Comparison of ENCODE assay signal across 29 cellular contexts in the genomic region with DNA sequence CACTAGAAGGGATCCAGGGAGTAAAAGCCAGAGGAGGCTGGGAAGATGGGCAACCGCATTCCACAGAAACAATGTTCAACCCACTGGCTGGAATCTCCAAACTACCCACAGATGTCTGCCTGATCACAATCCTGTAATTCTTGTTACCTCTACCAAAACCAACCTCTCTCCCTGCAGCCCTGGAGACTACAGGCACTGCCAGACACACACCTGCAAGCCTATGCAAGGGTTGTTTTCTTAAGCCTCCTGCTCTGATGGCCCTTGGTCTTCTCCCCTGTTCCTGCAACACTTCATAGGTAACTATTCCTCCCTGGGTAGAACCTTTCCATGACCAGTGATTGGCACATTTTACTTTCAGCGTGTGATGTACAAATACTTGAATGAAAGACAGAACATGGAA. TPM values are rescaled to one million over a fixed set of nuclear protein-coding genes. Genes with fewer than 3 reads are reported as not detected.
"Had no signal": no experiment of that assay in that cellular context is flagged by ENCODE, and none has a peak within 500 bp of the region (broad histone marks: within the 10 kb centered on the region; RNA-seq: fewer than 3 reads in every experiment).

No MANE protein-coding gene starts in this region.

- H3K36me3 ChIP-seq: Peyer's patch, SJSA1 had no signal

- ATAC-seq: activated CD4-positive, alpha-beta T cell treated with anti-CD3 and anti-CD28 coated beads for 36 hours; activated CD4-positive, CD25-positive, alpha-beta regulatory T cell treated with anti-CD3 and anti-CD28 coated beads, Interleukin-2, amount 50 U/mL, for 24 hours; activated CD8-positive, alpha-beta T cell treated with anti-CD3 and anti-CD28 coated beads, Interleukin-2, amount 10 ng/mL, durations not matched to agents 7 days and 5 days had no signal

- H3K27ac Mint-ChIP-seq: activated CD4-positive, alpha-beta T cell treated with anti-CD3 and anti-CD28 coated beads for 36 hours; activated CD4-positive, alpha-beta T cell treated with anti-CD3 and anti-CD28 coated beads, Interleukin-2, amount 10 ng/mL, durations not matched to agents 7 days and 5 days; activated CD8-positive, alpha-beta T cell treated with anti-CD3 and anti-CD28 coated beads, Interleukin-2, amount 10 ng/mL, durations not matched to agents 7 days and 5 days; activated naive CD4-positive, alpha-beta T cell treated with anti-CD3 and anti-CD28 coated beads, Interleukin-2, amount 50 U/mL, for 24 hours; activated naive CD8-positive, alpha-beta T cell treated with anti-CD3 and anti-CD28 coated beads, Interleukin-2, amount 10 ng/mL, durations not matched to agents 7 days and 5 days; activated T-cell treated with anti-CD3 and anti-CD28 coated beads, Interleukin-2, amount 50 U/mL, for 24 hours; activated T-helper 2 cell treated with anti-CD3 and anti-CD28 coated beads, Interferon-gamma antibody, Interleukin-2, Interleukin-4, amounts not matched to agents 10 μg/mL and 5 μg/mL and 100 μg/mL, durations not matched to agents 14 hours and 24 hours and 36 hours; brain; T-helper 1 cell treated with Interleukin-12 subunit alpha and Interleukin-12 subunit beta and Interleukin-4 antibody, amounts not matched to agents 30 μg/mL and 1 μg/mL, for 36 hours; T-helper 2 cell treated with Interferon-gamma antibody and Interleukin-4, amounts not matched to agents 5 μg/mL and 100 μg/mL, for 36 hours had no signal

- H3K4me1 ChIP-seq: Peyer's patch, SJSA1 had no signal

- H3K4me2 ChIP-seq: SK-N-SH had no signal

- H3K9me3 Mint-ChIP-seq: activated CD4-positive, alpha-beta T cell treated with anti-CD3 and anti-CD28 coated beads, Interleukin-2, amount 10 ng/mL, durations not matched to agents 7 days and 5 days; activated T-helper 2 cell treated with anti-CD3 and anti-CD28 coated beads, Interferon-gamma antibody, Interleukin-2, Interleukin-4, amounts not matched to agents 10 μg/mL and 5 μg/mL and 100 μg/mL, durations not matched to agents 14 hours and 24 hours and 36 hours; T-helper 1 cell treated with Interleukin-12 subunit alpha and Interleukin-12 subunit beta and Interleukin-4 antibody, amounts not matched to agents 30 μg/mL and 1 μg/mL, for 36 hours had no signal

- H3K4me3 Mint-ChIP-seq: activated CD4-positive, alpha-beta T cell treated with anti-CD3 and anti-CD28 coated beads for 36 hours; activated CD4-positive, alpha-beta T cell treated with anti-CD3 and anti-CD28 coated beads, Interleukin-2, amount 10 ng/mL, durations not matched to agents 7 days and 5 days; activated CD8-positive, alpha-beta T cell treated with anti-CD3 and anti-CD28 coated beads, Interleukin-2, amount 10 ng/mL, durations not matched to agents 7 days and 5 days; activated naive CD4-positive, alpha-beta T cell treated with anti-CD3 and anti-CD28 coated beads, Interleukin-2, amount 50 U/mL, for 24 hours; activated naive CD8-positive, alpha-beta T cell treated with anti-CD3 and anti-CD28 coated beads, Interleukin-2, amount 10 ng/mL, durations not matched to agents 7 days and 5 days; activated T-cell treated with anti-CD3 and anti-CD28 coated beads, Interleukin-2, amount 50 U/mL, for 24 hours; brain; T-helper 1 cell treated with Interleukin-12 subunit alpha and Interleukin-12 subunit beta and Interleukin-4 antibody, amounts not matched to agents 30 μg/mL and 1 μg/mL, for 36 hours; T-helper 2 cell treated with Interferon-gamma antibody and Interleukin-4, amounts not matched to agents 5 μg/mL and 100 μg/mL, for 36 hours had no signal

- H3K36me3 Mint-ChIP-seq: activated naive CD4-positive, alpha-beta T cell treated with anti-CD3 and anti-CD28 coated beads, Interleukin-2, amount 50 U/mL, for 24 hours; activated naive CD8-positive, alpha-beta T cell treated with anti-CD3 and anti-CD28 coated beads, Interleukin-2, amount 10 ng/mL, durations not matched to agents 7 days and 5 days had no signal

- H3K9ac ChIP-seq: SK-N-SH had no signal

- H3K9me2 ChIP-seq: SK-N-SH had no signal

- H3K4me3 ChIP-seq: Peyer's patch, SJSA1 had no signal

- DNase-seq: activated CD4-positive, alpha-beta T cell treated with anti-CD3 and anti-CD28 coated beads for 36 hours; activated CD4-positive, alpha-beta T cell treated with anti-CD3 and anti-CD28 coated beads, Interleukin-2, amount 10 ng/mL, durations not matched to agents 7 days and 5 days; activated CD4-positive, alpha-beta T cell treated with anti-CD3 and anti-CD28 coated beads, Interleukin-2, amount 50 U/mL, for 48 hours; activated CD8-positive, alpha-beta T cell treated with anti-CD3 and anti-CD28 coated beads, Interleukin-2, amount 10 ng/mL, durations not matched to agents 7 days and 5 days; activated gamma-delta T cell; activated naive CD4-positive, alpha-beta T cell treated with Interleukin-2 at 50 U/mL for 16 hours; activated naive CD8-positive, alpha-beta T cell treated with anti-CD3 and anti-CD28 coated beads, Interleukin-2, amount 10 ng/mL, durations not matched to agents 7 days and 5 days; activated T-cell treated with anti-CD3 and anti-CD28 coated beads, Interleukin-2, amount 50 U/mL, for 24 hours; amygdala; KBM-7; NCI-H1048; NCI-H1436; NCI-H1694; NCI-H1930; NCI-H2081 treated with DMSO at 0.1 percent for 48 hours; NCI-H226; NCI-H446 treated with DMSO at 0.1 percent for 48 hours; NCI-H774; Peyer's patch; SK-N-SH had no signal

- H3K27me3 Mint-ChIP-seq: activated CD4-positive, alpha-beta T cell treated with anti-CD3 and anti-CD28 coated beads, Interleukin-2, amount 10 ng/mL, durations not matched to agents 7 days and 5 days; brain had no signal

- FAIRE-seq: bronchial epithelial cell, TTC549 had no signal

- H3K9me3 ChIP-seq: Peyer's patch, SJSA1, SK-N-SH had no signal

- H3K27ac ChIP-seq: Peyer's patch, SJSA1 had no signal

- H3K4me1 Mint-ChIP-seq: activated CD4-positive, alpha-beta T cell treated with anti-CD3 and anti-CD28 coated beads for 36 hours; activated CD4-positive, alpha-beta T cell treated with anti-CD3 and anti-CD28 coated beads, Interleukin-2, amount 10 ng/mL, durations not matched to agents 7 days and 5 days; activated naive CD4-positive, alpha-beta T cell treated with anti-CD3 and anti-CD28 coated beads, Interleukin-2, amount 50 U/mL, for 24 hours; activated naive CD8-positive, alpha-beta T cell treated with anti-CD3 and anti-CD28 coated beads, Interleukin-2, amount 10 ng/mL, durations not matched to agents 7 days and 5 days had no signal

- H3K27me3 ChIP-seq: Peyer's patch had no signal

RNA-seq across cellular contexts. Expression of gene ST6GAL2, which starts 21.9 kb away (rescaled TPM):
- total RNA-seq: activated CD4-positive, alpha-beta T cell treated with anti-CD3 and anti-CD28 coated beads for 36 hours; activated CD4-positive, alpha-beta T cell treated with anti-CD3 and anti-CD28 coated beads, Interleukin-2, amount 10 ng/mL, durations not matched to agents 7 days and 5 days; activated CD8-positive, alpha-beta T cell treated with anti-CD3 and anti-CD28 coated beads, Interleukin-2, amount 10 ng/mL, durations not matched to agents 7 days and 5 days; activated naive CD8-positive, alpha-beta T cell treated with anti-CD3 and anti-CD28 coated beads, Interleukin-2, amount 10 ng/mL, durations not matched to agents 7 days and 5 days; activated T-helper 2 cell treated with anti-CD3 and anti-CD28 coated beads, Interferon-gamma antibody, Interleukin-2, Interleukin-4, amounts not matched to agents 10 μg/mL and 5 μg/mL and 100 μg/mL, durations not matched to agents 14 hours and 24 hours and 36 hours; bronchial epithelial cell; SJSA1 had no signal
